8 cellular contexts compared by ENCODE assay signal in the genomic region with DNA sequence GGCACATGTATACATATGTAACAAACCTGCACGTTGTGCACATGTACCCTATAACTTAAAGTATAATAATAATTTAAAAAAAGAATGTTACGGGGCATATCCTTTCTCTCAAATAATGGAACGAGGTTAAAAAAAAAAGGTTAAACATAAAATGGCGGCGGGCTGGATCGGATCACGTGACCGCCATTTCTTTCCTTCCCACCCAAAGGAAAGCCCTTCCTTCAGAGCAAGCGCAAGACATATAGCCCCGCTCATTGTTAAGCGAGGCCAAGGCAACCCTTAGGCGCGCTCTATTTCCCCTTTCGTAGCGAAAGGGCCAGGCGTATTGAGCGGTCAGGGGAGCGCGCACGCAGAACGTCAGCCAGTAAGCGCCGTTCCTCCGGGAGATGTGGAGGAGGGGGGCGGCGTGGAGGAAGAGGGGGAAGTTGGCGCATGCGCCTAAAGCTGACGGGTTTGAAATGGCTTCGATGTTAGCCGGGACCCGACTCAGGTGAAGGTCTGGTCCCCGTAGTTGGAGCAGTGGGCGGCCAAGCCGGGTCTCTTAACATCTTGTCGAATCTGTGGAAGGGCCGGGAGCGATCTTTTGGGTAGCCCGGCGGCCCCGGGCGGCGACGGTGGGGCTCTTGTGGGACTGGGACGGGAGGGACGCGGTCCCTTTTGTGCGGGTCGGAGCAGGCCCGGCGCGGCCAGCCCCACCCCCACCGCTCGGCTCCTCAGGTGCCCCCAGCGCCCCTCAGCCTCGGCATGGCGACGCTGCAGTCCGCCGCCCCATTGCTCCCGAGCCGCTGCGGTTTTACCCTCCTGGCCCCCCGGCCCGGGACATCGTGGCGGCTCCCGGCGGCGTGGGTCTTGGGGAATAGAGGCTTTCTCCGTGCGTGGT. TPM values are rescaled to one million over a fixed set of nuclear protein-coding genes. Genes with fewer than 3 reads are reported as not detected.
DNase-seq lines count a peak whose midpoint lies in the region; ATAC-seq and TF ChIP-seq lines count a peak whose summit lies in the region.

A gene with protein sequence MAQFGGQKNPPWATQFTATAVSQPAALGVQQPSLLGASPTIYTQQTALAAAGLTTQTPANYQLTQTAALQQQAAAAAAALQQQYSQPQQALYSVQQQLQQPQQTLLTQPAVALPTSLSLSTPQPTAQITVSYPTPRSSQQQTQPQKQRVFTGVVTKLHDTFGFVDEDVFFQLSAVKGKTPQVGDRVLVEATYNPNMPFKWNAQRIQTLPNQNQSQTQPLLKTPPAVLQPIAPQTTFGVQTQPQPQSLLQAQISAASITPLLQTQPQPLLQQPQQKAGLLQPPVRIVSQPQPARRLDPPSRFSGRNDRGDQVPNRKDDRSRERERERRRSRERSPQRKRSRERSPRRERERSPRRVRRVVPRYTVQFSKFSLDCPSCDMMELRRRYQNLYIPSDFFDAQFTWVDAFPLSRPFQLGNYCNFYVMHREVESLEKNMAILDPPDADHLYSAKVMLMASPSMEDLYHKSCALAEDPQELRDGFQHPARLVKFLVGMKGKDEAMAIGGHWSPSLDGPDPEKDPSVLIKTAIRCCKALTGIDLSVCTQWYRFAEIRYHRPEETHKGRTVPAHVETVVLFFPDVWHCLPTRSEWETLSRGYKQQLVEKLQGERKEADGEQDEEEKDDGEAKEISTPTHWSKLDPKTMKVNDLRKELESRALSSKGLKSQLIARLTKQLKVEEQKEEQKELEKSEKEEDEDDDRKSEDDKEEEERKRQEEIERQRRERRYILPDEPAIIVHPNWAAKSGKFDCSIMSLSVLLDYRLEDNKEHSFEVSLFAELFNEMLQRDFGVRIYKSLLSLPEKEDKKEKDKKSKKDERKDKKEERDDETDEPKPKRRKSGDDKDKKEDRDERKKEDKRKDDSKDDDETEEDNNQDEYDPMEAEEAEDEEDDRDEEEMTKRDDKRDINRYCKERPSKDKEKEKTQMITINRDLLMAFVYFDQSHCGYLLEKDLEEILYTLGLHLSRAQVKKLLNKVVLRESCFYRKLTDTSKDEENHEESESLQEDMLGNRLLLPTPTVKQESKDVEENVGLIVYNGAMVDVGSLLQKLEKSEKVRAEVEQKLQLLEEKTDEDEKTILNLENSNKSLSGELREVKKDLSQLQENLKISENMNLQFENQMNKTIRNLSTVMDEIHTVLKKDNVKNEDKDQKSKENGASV (plus strand): TSS at position 447 of the 880 bp plus-strand sequence. CDS start 1,266 bp downstream, outside the sequence.

- no peaks in the 10 kb centered on the region for H3K9me3 Mint-ChIP-seq in type B pancreatic cell

- no peaks in the 10 kb centered on the region for H3K27me3 ChIP-seq in heart left ventricle

- in situ Hi-C loops in GM13976 (cut with MboI; ENCODE audit: low sequenced_read_pairs, unreplicated experiment): no loop called here

- 0 to 1% (median 1%) methylated on average over 41 to 72 of the region's 72 CpGs for WGBS in heart left ventricle, 4 donors

- TF ChIP-seq CTCF in GM13976 (IDR thresholded peaks at IDR 0.05; ENCODE audit: borderline replicate concordance, control extremely low read depth, extremely low read depth, insufficient read depth, missing control alignments): no peak
- no peak for TF ChIP-seq CTCF in heart left ventricle (IDR thresholded peaks at IDR 0.05)
- TF ChIP-seq CTCF in type B pancreatic cell (conservative IDR thresholded peaks at IDR 0.05): no peak

- H3K27ac Mint-ChIP-seq in type B pancreatic cell: peak within 1 kb of the TSS; percentile 98

- peak within 1 kb of the TSS; percentile 98 for H3K4me3 Mint-ChIP-seq in type B pancreatic cell

- DNase-seq in GM13976 (ENCODE audit: low spot score): peak; percentile 97
- peak; percentile 96 for DNase-seq in NCI-H146 treated with DMSO at 0.1 percent for 48 hours (lab: John Stamatoyannopoulos, UW; ENCODE audit: unreplicated experiment)
- peak; percentile 99 for DNase-seq in amniotic epithelial cell (ENCODE audit: low read depth)
- DNase-seq in heart left ventricle: peak; percentile 97 to 98 (median 98)
- peak; percentile 97 for DNase-seq in pons (ENCODE audit: low spot score)
- DNase-seq in type B pancreatic cell (ENCODE audit: extremely low spot score, unreplicated experiment): peak; percentile 97

- H3K4me1 Mint-ChIP-seq in type B pancreatic cell (ENCODE audit: unreplicated experiment): peaks cover 11% of the 10 kb centered on the region

- peaks cover 15% of the 10 kb centered on the region for H3K36me3 Mint-ChIP-seq in type B pancreatic cell

- peaks cover 0 to 17% (median 9%) of the 10 kb centered on the region in 12 donors for H3K4me1 ChIP-seq in heart left ventricle

- intact Hi-C loops in T-helper 1 cell treated with Interleukin-12 subunit alpha and Interleukin-12 subunit beta and Interleukin-4 antibody, amounts not matched to agents 30 ng/mL and 1 ng/mL, for 36 hours (cut with micrococcal nuclease): loop anchor here (1.0 to 5.0 kb wide), 15 partner anchors 121 to 1512 kb away; a partner anchor contains a TSS
- intact Hi-C loops in heart left ventricle (cut with DNase I): loop anchor here in 7 of 10 donors (1.0 to 10.0 kb wide), 7 partner anchors 120 to 386 kb away; a partner anchor contains a TSS

- H3K9me3 ChIP-seq in heart left ventricle: no peaks in the 10 kb centered on the region

- peaks cover 0 to 38% (median 28%) of the 10 kb centered on the region in 9 donors for H3K36me3 ChIP-seq in heart left ventricle

- peak in 1 of 2 donors; percentile 61 for TF ChIP-seq POLR2A in heart left ventricle (IDR thresholded peaks at IDR 0.05)

- H3K27ac ChIP-seq in heart left ventricle: peak within 1 kb of the TSS; percentile 74 to 97 (median 94)

- H3K4me3 ChIP-seq in heart left ventricle: peak within 1 kb of the TSS; percentile 66 to 100 (median 90)

- ATAC-seq in HG02870 (IDR thresholded peaks at IDR 0.05; ENCODE audit: unreplicated experiment) (peak; percentile 98), heart left ventricle (peak; percentile 99 to 100 (median 100))

- H3K27me3 Mint-ChIP-seq in type B pancreatic cell: peaks cover 4% of the 10 kb centered on the region

RNA-seq across cellular contexts. Expression of the gene that starts here (rescaled TPM):
- total RNA-seq in T-helper 1 cell treated with Interleukin-12 subunit alpha and Interleukin-12 subunit beta and Interleukin-4 antibody, amounts not matched to agents 30 ng/mL and 1 ng/mL, for 36 hours: 74.6 and 93.1 TPM in 2 replicates
- total RNA-seq in heart left ventricle (10 to 100 TPM; 21.7 to 37.9 (median 28.3) TPM), type B pancreatic cell (ENCODE audit: low replicate concordance) (79.4 and 109 TPM in 2 replicates)
- polyA plus RNA-seq in heart left ventricle: 10 to 100 TPM; 24.7 to 35.3 TPM

Comparison
In these comparisons a context has a peak if more than half of its experiments do, and no peak if none do; other contexts are left out.
1. Peak in every context shown above with its lines: DNase-seq, ATAC-seq, H3K4me3 ChIP-seq and H3K27ac ChIP-seq.